ENCODE assay signal across 1 cellular context in the genomic region with DNA sequence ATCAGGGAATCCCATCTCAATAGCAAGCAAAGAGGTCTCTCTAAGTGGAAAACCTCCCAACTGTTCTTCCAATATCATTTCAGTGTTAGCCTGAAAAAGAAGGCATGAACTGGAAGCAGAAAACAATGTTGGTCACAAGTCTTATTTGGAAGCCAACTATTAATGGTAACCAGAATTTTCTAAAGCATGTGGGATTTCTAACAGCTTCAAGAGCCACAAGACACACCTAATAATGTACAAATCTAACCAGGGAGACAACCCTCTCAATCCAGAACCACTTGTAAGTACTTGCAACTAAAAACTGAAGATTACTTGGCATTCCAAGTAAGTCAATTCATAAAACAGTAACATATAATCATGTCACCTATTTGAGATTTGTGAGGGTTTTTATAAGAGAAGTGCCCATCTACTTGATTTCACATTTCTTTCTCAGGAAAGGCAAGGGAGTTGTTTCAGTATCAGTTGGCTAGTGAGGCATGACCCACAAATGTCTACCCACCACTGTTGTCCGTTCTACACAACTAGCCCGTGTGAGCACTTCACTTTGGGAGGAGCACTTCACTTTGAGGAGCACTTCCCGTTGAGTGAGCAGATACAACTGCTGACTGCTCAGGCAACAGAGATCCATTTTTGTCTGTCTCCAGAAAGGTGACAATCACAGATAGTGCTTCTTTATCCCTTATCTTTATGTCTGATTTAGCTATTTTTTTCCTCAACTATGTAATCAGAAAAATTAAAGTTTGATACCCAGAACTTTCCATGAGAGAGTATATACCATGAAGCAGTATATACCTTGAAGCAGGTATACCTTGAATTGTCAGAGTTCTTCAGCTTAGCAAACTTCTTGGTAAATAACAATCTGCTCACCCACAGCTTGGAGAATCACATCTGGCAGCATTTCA.
A peak's percentile ranks its signal among the peaks of the same experiment; 100 is the strongest.
TF ChIP-seq lines count a peak whose summit lies in the region.

No MANE protein-coding gene starts in this region.

TF ChIP-seq in K562, 482 proteins besides CTCF, POLR2A, EP300 and RAD21:
- TF ChIP-seq RFX1 (IDR thresholded peaks at IDR 0.05), result no peak
- TF ChIP-seq E2F6 (IDR thresholded peaks at IDR 0.05; ENCODE audit: borderline replicate concordance in 1 of 2, extremely low read depth in 1 of 2, insufficient read depth in 1 of 2, insufficient read length in 1 of 2, low read depth in 1 of 2, low read length in 1 of 2, poor library complexity in 1 of 2, severe bottlenecking in 1 of 2), result no peak
- TF ChIP-seq ELF2 (CRISPR knock-in tag; IDR thresholded peaks at IDR 0.05), result 0 out of 2 replicates have a peak, but pooled peaks have one; percentile 11
- TF ChIP-seq ZNF263 (CRISPR knock-in tag; IDR thresholded peaks at IDR 0.05; ENCODE audit: borderline replicate concordance), result peak; percentile 97
- no peak for TF ChIP-seq ARHGAP35 (IDR thresholded peaks at IDR 0.05; ENCODE audit: partially characterized antibody)
